In genomic region chr2:237084444-237084843, GRCh38 we compare ENCODE assay signal across 10 cellular contexts. TPM values are rescaled to one million over a fixed set of nuclear protein-coding genes. Genes with fewer than 3 reads are reported as not detected.
DNase-seq lines count a peak whose midpoint lies in the region; ATAC-seq, FAIRE-seq and TF ChIP-seq lines count a peak whose summit lies in the region.
"Had no signal": no experiment of that assay in that cellular context is flagged by ENCODE, and none has a peak within 500 bp of the region (broad histone marks: within the 10 kb centered on the region; RNA-seq: fewer than 3 reads in every experiment).

No MANE protein-coding gene starts in this region.

- intact Hi-C loops in naive thymus-derived CD4-positive, alpha-beta T cell (cut with micrococcal nuclease) = loop anchor here in 1 of 2 donors (2.0 to 10.0 kb wide), 3 partner anchors 390 to 1204 kb away; partner anchors contain the start of gene PER2

- peaks cover 8% of the 10 kb centered on the region for H3K36me3 Mint-ChIP-seq in astrocyte (ENCODE audit: low read depth, unreplicated experiment)
- peaks cover 0 to 10% (median 4%) of the 10 kb centered on the region in 5 donors for H3K36me3 Mint-ChIP-seq in naive thymus-derived CD4-positive, alpha-beta T cell

- CTCF ChIA-PET in naive thymus-derived CD4-positive, alpha-beta T cell (lab: Charles Lee) = interaction anchor here (3.0 kb wide), 1 partner anchor 10 kb away, joined by 13 read pairs; no protein-coding TSS in a partner anchor

- H3K27me3 Mint-ChIP-seq in astrocyte (ENCODE audit: low read depth, unreplicated experiment) = no peaks in the 10 kb centered on the region
- no peaks in the 10 kb centered on the region for H3K27me3 Mint-ChIP-seq in naive thymus-derived CD4-positive, alpha-beta T cell
- H3K27me3 Mint-ChIP-seq: dendritic cell treated with granulocyte-macrophage colony-stimulating factor and Interleukin-4, amounts not matched to agents 40 ng/mL and 50 ng/mL, for 4 days had no signal

- 93% methylated on average over 8 of the region's 8 CpGs for WGBS in HUES64

- DNase-seq in astrocyte (ENCODE audit: low read depth) (no peak), RKO (ENCODE audit: low spot score) (no peak), NCI-H1048 (lab: John Stamatoyannopoulos, UW) (no peak), substantia nigra (lab: John Stamatoyannopoulos, UW) (no peak)
- DNase-seq in naive thymus-derived CD4-positive, alpha-beta T cell = no peak
- DNase-seq: activated CD4-positive, alpha-beta T cell treated with anti-CD3 and anti-CD28 coated beads for 48 hours had no signal

- no peak overlapping the region for H2AFZ ChIP-seq in astrocyte (ENCODE audit: low read depth, low read length)

- no peak for TF ChIP-seq CTCF in astrocyte (IDR thresholded peaks at IDR 0.05; ENCODE audit: insufficient read depth, low read depth, low read length)

- H4K20me1 ChIP-seq in BLaER1 = peaks cover 14% of the 10 kb centered on the region; the same call in 1 of the 2 replicates
- H4K20me1 ChIP-seq in astrocyte (ENCODE audit: insufficient read depth, low read length) = no peaks in the 10 kb centered on the region

- ATAC-seq in naive thymus-derived CD4-positive, alpha-beta T cell = no peak
- ATAC-seq in HG03095 (IDR thresholded peaks at IDR 0.05; ENCODE audit: unreplicated experiment) = no peak

- POLR2A ChIA-PET in naive thymus-derived CD4-positive, alpha-beta T cell (lab: Charles Lee) = interaction anchor here (1.3 kb wide), 1 partner anchor 11 kb away, joined by 4 read pairs; no protein-coding TSS in a partner anchor

- H3K36me3 ChIP-seq in BLaER1 (peaks cover 9% of the 10 kb centered on the region; the same call in 1 of the 2 replicates), HUES64 (ENCODE audit: insufficient read depth, low read length) (peaks cover 22% of the 10 kb centered on the region), astrocyte (ENCODE audit: insufficient read depth, low read length) (no peaks in the 10 kb centered on the region)
- H3K36me3 ChIP-seq in naive thymus-derived CD4-positive, alpha-beta T cell (ENCODE audit: control insufficient read depth in 2 of 3, insufficient read depth in 3 of 3, low read length in 3 of 3) = peaks cover 0 to 5% (median 0%) of the 10 kb centered on the region in 3 experiments

- H3K9ac ChIP-seq in BLaER1 (no peak overlapping the region), HUES64 (ENCODE audit: low read depth, low read length) (no peak overlapping the region; the same call in 1 of the 2 replicates), astrocyte (ENCODE audit: low read length) (no peak overlapping the region)

- H3K27ac ChIP-seq in BLaER1 (no peak overlapping the region), HUES64 (ENCODE audit: low read depth, low read length) (no peak overlapping the region), astrocyte (ENCODE audit: low read depth, low read length) (no peak overlapping the region), substantia nigra (ENCODE audit: low read depth, low read length, poor library complexity, severe bottlenecking) (no peak overlapping the region)
- H3K27ac ChIP-seq in naive thymus-derived CD4-positive, alpha-beta T cell (ENCODE audit: low read depth, low read length) = no peak overlapping the region

- H3K27me3 ChIP-seq in BLaER1 (no peaks in the 10 kb centered on the region), HUES64 (ENCODE audit: insufficient read depth, low read length) (no peaks in the 10 kb centered on the region), astrocyte (ENCODE audit: insufficient read depth, low read length) (no peaks in the 10 kb centered on the region)
- no peaks in the 10 kb centered on the region for H3K27me3 ChIP-seq in naive thymus-derived CD4-positive, alpha-beta T cell (ENCODE audit: control insufficient read depth in 2 of 2, insufficient read depth in 2 of 2, low read length in 2 of 2)

- peaks cover 38% of the 10 kb centered on the region for H3K79me2 ChIP-seq in astrocyte (ENCODE audit: insufficient read depth, low read length)

- H3K4me1 ChIP-seq in BLaER1 = peaks cover 25% of the 10 kb centered on the region
- peaks cover 12% of the 10 kb centered on the region; the same call in 1 of the 2 replicates for H3K4me1 ChIP-seq in HUES64 (ENCODE audit: insufficient read depth, low read length)
- H3K4me1 ChIP-seq in astrocyte (ENCODE audit: insufficient read depth, low read length) = no peaks in the 10 kb centered on the region
- peaks cover 8 to 15% of the 10 kb centered on the region in 2 donors for H3K4me1 ChIP-seq in naive thymus-derived CD4-positive, alpha-beta T cell (ENCODE audit: control insufficient read depth in 2 of 2, insufficient read depth in 2 of 2, low read length in 2 of 2)

- H3K9me3 ChIP-seq in BLaER1 (no peaks in the 10 kb centered on the region), HUES64 (ENCODE audit: insufficient read depth, low read depth, low read length) (no peaks in the 10 kb centered on the region), astrocyte (ENCODE audit: insufficient read depth, low read depth, low read length) (no peaks in the 10 kb centered on the region)
- H3K9me3 ChIP-seq in naive thymus-derived CD4-positive, alpha-beta T cell (ENCODE audit: control insufficient read depth in 2 of 3, low read length in 3 of 3) = no peaks in the 10 kb centered on the region

- H3K4me2 ChIP-seq in BLaER1 (peak overlapping the region; percentile 80), astrocyte (ENCODE audit: low read length) (peak overlapping the region; percentile 91)

- H3K4me1 Mint-ChIP-seq in astrocyte (ENCODE audit: low read depth, unreplicated experiment) = peaks cover 5% of the 10 kb centered on the region
- peaks cover 22 to 50% (median 28%) of the 10 kb centered on the region in 7 donors for H3K4me1 Mint-ChIP-seq in naive thymus-derived CD4-positive, alpha-beta T cell

- H3K4me3 Mint-ChIP-seq in astrocyte (ENCODE audit: unreplicated experiment) = peak overlapping the region; percentile 99
- peak overlapping the region; percentile 83 to 100 (median 99) for H3K4me3 Mint-ChIP-seq in naive thymus-derived CD4-positive, alpha-beta T cell

- no peaks in the 10 kb centered on the region for H3K9me3 Mint-ChIP-seq in astrocyte (ENCODE audit: unreplicated experiment)
- H3K9me3 Mint-ChIP-seq in naive thymus-derived CD4-positive, alpha-beta T cell = no peaks in the 10 kb centered on the region
- H3K9me3 Mint-ChIP-seq: dendritic cell treated with granulocyte-macrophage colony-stimulating factor and Interleukin-4, amounts not matched to agents 40 ng/mL and 50 ng/mL, for 4 days had no signal

- H3K4me3 ChIP-seq in BLaER1 (peak overlapping the region; percentile 87), HUES64 (ENCODE audit: low read length) (peak overlapping the region; percentile 98), astrocyte (ENCODE audit: insufficient read depth, low read depth, low read length) (peak overlapping the region; percentile 92)
- no peak overlapping the region for H3K4me3 ChIP-seq in naive thymus-derived CD4-positive, alpha-beta T cell (ENCODE audit: low read length)

- H3K27ac Mint-ChIP-seq in astrocyte (ENCODE audit: unreplicated experiment) = peak overlapping the region; percentile 99
- peak overlapping the region; percentile 23 to 99 (median 98) for H3K27ac Mint-ChIP-seq in naive thymus-derived CD4-positive, alpha-beta T cell

- no peak for FAIRE-seq in astrocyte (lab: Jason Lieb, UNC)

RNA-seq across cellular contexts. Expression of gene COPS8, which starts 1.2 kb away (rescaled TPM):
- 79.0 TPM for polyA plus RNA-seq in HUES64 (2013, experiment 1 of 2)
- polyA plus RNA-seq in HUES64 (2013, experiment 2 of 2) = 86.3 TPM
- 76.1 and 88.3 TPM in 2 replicates for total RNA-seq in astrocyte
- 10 to 100 TPM; 31.2 to 46.4 (median 40.8) TPM for total RNA-seq in naive thymus-derived CD4-positive, alpha-beta T cell
- polyA plus RNA-seq in naive thymus-derived CD4-positive, alpha-beta T cell = 10 to 100 TPM; 53.8 to 55.5 TPM
